Comparison of ENCODE assay signal across 19 cellular contexts in the genomic region with DNA sequence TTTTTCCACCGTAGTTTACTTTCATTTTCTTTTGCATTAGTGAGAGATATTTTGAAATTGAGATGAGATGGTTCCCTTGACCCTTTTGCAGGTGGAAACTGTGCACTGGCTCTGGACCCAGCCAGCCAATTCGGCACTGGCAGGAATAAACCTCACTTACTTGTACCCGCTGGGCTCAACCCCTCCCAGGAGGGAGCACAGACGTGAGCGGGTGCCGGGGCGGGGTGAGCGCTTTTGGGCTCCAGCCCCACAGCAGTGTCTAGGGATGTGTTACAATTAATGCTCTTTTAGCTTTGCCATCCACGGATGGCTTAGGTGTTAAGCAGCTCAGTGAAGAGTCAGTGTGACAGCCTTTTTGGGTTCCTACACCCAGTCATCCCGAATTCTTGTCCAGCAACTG.
"Had no signal": no experiment of that assay in that cellular context is flagged by ENCODE, and none has a peak within 500 bp of the region (broad histone marks: within the 10 kb centered on the region; RNA-seq: fewer than 3 reads in every experiment).

No MANE protein-coding gene starts in this region.

- ATAC-seq: activated T-cell treated with anti-CD3 and anti-CD28 coated beads, Interleukin-2, amount 50 U/mL, for 72 hours; gastrocnemius medialis; left ventricle myocardium superior had no signal

- FAIRE-seq: bronchial epithelial cell had no signal

- H3K4me3 Mint-ChIP-seq: activated CD4-positive, alpha-beta memory T cell treated with anti-CD3 and anti-CD28 coated beads for 36 hours; activated naive CD4-positive, alpha-beta T cell treated with anti-CD3 and anti-CD28 coated beads, Interleukin-2, amount 10 ng/mL, durations not matched to agents 7 days and 5 days; activated T-cell treated with anti-CD3 and anti-CD28 coated beads, Interleukin-2, amount 50 U/mL, for 72 hours; naive B cell; type B pancreatic cell had no signal

- H3K36me3 Mint-ChIP-seq: activated CD4-positive, alpha-beta memory T cell treated with anti-CD3 and anti-CD28 coated beads for 36 hours; activated naive CD4-positive, alpha-beta T cell treated with anti-CD3 and anti-CD28 coated beads, Interleukin-2, amount 10 ng/mL, durations not matched to agents 7 days and 5 days; naive B cell; type B pancreatic cell had no signal

- H3K4me3 ChIP-seq: colonic mucosa, esophagus muscularis mucosa, gastrocnemius medialis, spleen, thoracic aorta had no signal

- H3K27me3 ChIP-seq: colonic mucosa, esophagus muscularis mucosa, gastrocnemius medialis, spleen had no signal

- H3K9me3 ChIP-seq: colonic mucosa, esophagus muscularis mucosa, gastrocnemius medialis, thoracic aorta had no signal

- H3K36me3 ChIP-seq: colonic mucosa, esophagus muscularis mucosa, gastrocnemius medialis, spleen, thoracic aorta had no signal

- H3K27ac Mint-ChIP-seq: activated CD4-positive, alpha-beta memory T cell treated with anti-CD3 and anti-CD28 coated beads for 36 hours; activated naive CD4-positive, alpha-beta T cell treated with anti-CD3 and anti-CD28 coated beads, Interleukin-2, amount 10 ng/mL, durations not matched to agents 7 days and 5 days; activated T-cell treated with anti-CD3 and anti-CD28 coated beads, Interleukin-2, amount 50 U/mL, for 72 hours; naive B cell; type B pancreatic cell had no signal

- H3K9me3 Mint-ChIP-seq: type B pancreatic cell had no signal

- H3K4me1 ChIP-seq: colonic mucosa, esophagus muscularis mucosa, gastrocnemius medialis, spleen had no signal

- H3K27ac ChIP-seq: colonic mucosa, esophagus muscularis mucosa, gastrocnemius medialis, spleen, thoracic aorta had no signal

- DNase-seq: activated CD4-positive, alpha-beta memory T cell treated with anti-CD3 and anti-CD28 coated beads for 36 hours; activated CD4-positive, alpha-beta T cell treated with anti-CD3 and anti-CD28 coated beads for 48 hours; activated effector memory CD4-positive, alpha-beta T cell treated with Interleukin-2 at 50 U/mL for 16 hours; activated naive CD4-positive, alpha-beta T cell treated with anti-CD3 and anti-CD28 coated beads, Interleukin-2, amount 10 ng/mL, durations not matched to agents 7 days and 5 days; activated T-cell treated with anti-CD3 and anti-CD28 coated beads, Interleukin-2, amount 50 U/mL, for 72 hours; amygdala; colonic mucosa; gastrocnemius medialis; hippocampal formation; left ventricle myocardium superior; naive B cell; occipital lobe; spleen; stimulated activated CD4-positive, alpha-beta T cell treated with anti-CD3 and anti-CD28 coated beads, Interleukin-4, amount 100 ng/mL, for 1 hour; stimulated activated naive CD4-positive, alpha-beta T cell treated with Interleukin-2 at 50 U/mL for 16 hours had no signal

- H3K27me3 Mint-ChIP-seq: activated CD4-positive, alpha-beta memory T cell treated with anti-CD3 and anti-CD28 coated beads for 36 hours; activated naive CD4-positive, alpha-beta T cell treated with anti-CD3 and anti-CD28 coated beads, Interleukin-2, amount 10 ng/mL, durations not matched to agents 7 days and 5 days; naive B cell; type B pancreatic cell had no signal

- H3K4me1 Mint-ChIP-seq: activated naive CD4-positive, alpha-beta T cell treated with anti-CD3 and anti-CD28 coated beads, Interleukin-2, amount 10 ng/mL, durations not matched to agents 7 days and 5 days; naive B cell had no signal
